Comparison of ENCODE assay signal across 36 cellular contexts in the genomic region with DNA sequence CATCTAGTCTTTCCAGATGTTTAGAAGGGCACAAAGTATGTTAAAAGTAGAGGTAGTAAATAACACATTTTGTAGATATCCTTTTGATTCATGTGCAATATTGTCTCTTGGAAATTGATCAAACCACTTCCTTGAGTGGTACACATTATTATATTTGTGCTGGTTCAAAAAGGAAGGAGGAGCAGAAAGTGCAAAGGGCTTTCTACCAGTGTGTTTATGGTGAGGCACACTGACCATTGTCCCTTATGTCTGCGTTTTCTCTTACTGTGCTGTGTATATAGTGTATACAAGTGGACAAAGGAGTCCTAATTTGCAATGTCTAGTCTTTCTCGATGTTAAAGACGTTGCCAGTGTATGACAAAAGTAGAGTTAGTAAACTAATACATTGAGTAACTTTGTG.
"Had no signal": no experiment of that assay in that cellular context is flagged by ENCODE, and none has a peak within 500 bp of the region (broad histone marks: within the 10 kb centered on the region; RNA-seq: fewer than 3 reads in every experiment).

No MANE protein-coding gene starts in this region.

- H3K27ac Mint-ChIP-seq: activated B cell treated with CpG ODN at 0.5 μM for 24 hours; activated CD4-positive, alpha-beta memory T cell treated with anti-CD3 and anti-CD28 coated beads for 36 hours; activated CD4-positive, alpha-beta T cell treated with anti-CD3 and anti-CD28 coated beads, Interleukin-2, amount 10 ng/mL, durations not matched to agents 24 days and 14 days; activated CD8-positive, alpha-beta memory T cell treated with anti-CD3 and anti-CD28 coated beads, Interleukin-2, amount 10 ng/mL, durations not matched to agents 7 days and 5 days; activated CD8-positive, alpha-beta T cell treated with anti-CD3 and anti-CD28 coated beads for 36 hours; activated naive CD4-positive, alpha-beta T cell treated with anti-CD3 and anti-CD28 coated beads for 36 hours; activated naive CD4-positive, alpha-beta T cell treated with anti-CD3 and anti-CD28 coated beads, Interleukin-2, amount 50 U/mL, for 72 hours; activated naive CD8-positive, alpha-beta T cell treated with anti-CD3 and anti-CD28 coated beads for 36 hours; activated T-cell treated with anti-CD3 and anti-CD28 coated beads, Interleukin-2, amount 50 U/mL, for 24 hours; activated T-cell treated with anti-CD3 and anti-CD28 coated beads, Interleukin-2, amount 50 U/mL, for 72 hours; activated T-helper 1 cell treated with anti-CD3 and anti-CD28 coated beads, Interleukin-12 subunit alpha, Interleukin-12 subunit beta, Interleukin-2, Interleukin-4 antibody, amounts not matched to agents 30 ng/mL and 10 ng/mL and 1 ng/mL, durations not matched to agents 14 hours and 24 hours and 36 hours; activated T-helper 17 cell treated with anti-CD3 and anti-CD28 coated beads, Interleukin-2, amount 50 U/mL, for 72 hours; T-helper 1 cell treated with Interleukin-12 subunit alpha and Interleukin-12 subunit beta and Interleukin-4 antibody, amounts not matched to agents 30 μg/mL and 1 μg/mL, for 36 hours; T-helper 2 cell treated with Interferon-gamma antibody and Interleukin-4, amounts not matched to agents 5 μg/mL and 100 μg/mL, for 36 hours had no signal

- H3K4me3 ChIP-seq: adrenal gland, body of pancreas, breast epithelium had no signal

- H3K36me3 ChIP-seq: adrenal gland, brain microvascular endothelial cell, breast epithelium had no signal

- ATAC-seq: activated CD8-positive, alpha-beta memory T cell treated with anti-CD3 and anti-CD28 coated beads, Interleukin-2, amount 10 ng/mL, durations not matched to agents 7 days and 5 days; activated CD8-positive, alpha-beta T cell treated with anti-CD3 and anti-CD28 coated beads for 36 hours; activated naive CD4-positive, alpha-beta T cell treated with anti-CD3 and anti-CD28 coated beads, Interleukin-2, amount 50 U/mL, for 72 hours; activated T-cell treated with anti-CD3 and anti-CD28 coated beads, Interleukin-2, amount 50 U/mL, for 72 hours; activated T-helper 17 cell treated with anti-CD3 and anti-CD28 coated beads, Interleukin-2, amount 50 U/mL, for 72 hours; body of pancreas had no signal

- H3K4me3 Mint-ChIP-seq: activated B cell treated with CpG ODN at 0.5 μM for 24 hours; activated CD4-positive, alpha-beta memory T cell treated with anti-CD3 and anti-CD28 coated beads for 36 hours; activated CD4-positive, alpha-beta T cell treated with anti-CD3 and anti-CD28 coated beads, Interleukin-2, amount 10 ng/mL, durations not matched to agents 24 days and 14 days; activated CD8-positive, alpha-beta memory T cell treated with anti-CD3 and anti-CD28 coated beads, Interleukin-2, amount 10 ng/mL, durations not matched to agents 7 days and 5 days; activated CD8-positive, alpha-beta T cell treated with anti-CD3 and anti-CD28 coated beads for 36 hours; activated naive CD4-positive, alpha-beta T cell treated with anti-CD3 and anti-CD28 coated beads for 36 hours; activated naive CD8-positive, alpha-beta T cell treated with anti-CD3 and anti-CD28 coated beads for 36 hours; activated T-cell treated with anti-CD3 and anti-CD28 coated beads, Interleukin-2, amount 50 U/mL, for 24 hours; activated T-cell treated with anti-CD3 and anti-CD28 coated beads, Interleukin-2, amount 50 U/mL, for 72 hours; activated T-helper 1 cell treated with anti-CD3 and anti-CD28 coated beads, Interleukin-12 subunit alpha, Interleukin-12 subunit beta, Interleukin-2, Interleukin-4 antibody, amounts not matched to agents 30 ng/mL and 10 ng/mL and 1 ng/mL, durations not matched to agents 14 hours and 24 hours and 36 hours; activated T-helper 17 cell treated with anti-CD3 and anti-CD28 coated beads, Interleukin-2, amount 50 U/mL, for 72 hours; T-helper 1 cell treated with Interleukin-12 subunit alpha and Interleukin-12 subunit beta and Interleukin-4 antibody, amounts not matched to agents 30 μg/mL and 1 μg/mL, for 36 hours; T-helper 2 cell treated with Interferon-gamma antibody and Interleukin-4, amounts not matched to agents 5 μg/mL and 100 μg/mL, for 36 hours had no signal

- H3K27ac ChIP-seq: adrenal gland, body of pancreas, brain microvascular endothelial cell, breast epithelium, VCaP had no signal

- H3K27me3 ChIP-seq: body of pancreas, brain microvascular endothelial cell, breast epithelium had no signal

- DNase-seq: activated B cell treated with CpG ODN at 0.5 μM for 24 hours; activated CD4-positive, alpha-beta memory T cell treated with anti-CD3 and anti-CD28 coated beads for 36 hours; activated CD4-positive, alpha-beta T cell treated with anti-CD3 and anti-CD28 coated beads for 4 hours; activated CD4-positive, alpha-beta T cell treated with anti-CD3 and anti-CD28 coated beads, Interleukin-2, amount 10 ng/mL, durations not matched to agents 24 days and 14 days; activated CD4-positive, alpha-beta T cell treated with anti-CD3 and anti-CD28 coated beads, Interleukin-2, amount 50 U/mL, for 1 hour; activated CD4-positive, alpha-beta T cell treated with anti-CD3 and anti-CD28 coated beads, Interleukin-2, amount 50 U/mL, for 4 hours; activated CD4-positive, CD25-positive, alpha-beta regulatory T cell treated with anti-CD3 and anti-CD28 coated beads, Interleukin-2, amount 50 U/mL, for 72 hours; activated CD8-positive, alpha-beta memory T cell treated with anti-CD3 and anti-CD28 coated beads, Interleukin-2, amount 10 ng/mL, durations not matched to agents 7 days and 5 days; activated CD8-positive, alpha-beta memory T cell treated with anti-CD3 and anti-CD28 coated beads, Interleukin-2, amount 50 U/mL, for 48 hours; activated CD8-positive, alpha-beta T cell treated with anti-CD3 and anti-CD28 coated beads for 36 hours; activated effector memory CD4-positive, alpha-beta T cell treated with anti-CD3 and anti-CD28 coated beads, Interleukin-2, amount 50 U/mL, for 16 hours; activated gamma-delta T cell treated with Interleukin-2 at 50 U/mL for 16 hours; activated naive CD4-positive, alpha-beta T cell; activated naive CD4-positive, alpha-beta T cell treated with anti-CD3 and anti-CD28 coated beads for 36 hours; activated naive CD4-positive, alpha-beta T cell treated with anti-CD3 and anti-CD28 coated beads, Interleukin-2, amount 50 U/mL, for 16 hours; activated naive CD8-positive, alpha-beta T cell treated with anti-CD3 and anti-CD28 coated beads for 36 hours; activated T-cell treated with anti-CD3 and anti-CD28 coated beads, Interleukin-2, amount 50 U/mL, for 24 hours; activated T-cell treated with anti-CD3 and anti-CD28 coated beads, Interleukin-2, amount 50 U/mL, for 72 hours; adrenal gland; amniotic stem cell; aorta; body of pancreas; brain microvascular endothelial cell; central memory CD4-positive, alpha-beta T cell; SW 1271; T-helper 1 cell; T-helper 2 cell; T-helper 9 cell had no signal

- FAIRE-seq: TTC549 had no signal

- H3K9me3 Mint-ChIP-seq: activated B cell treated with CpG ODN at 0.5 μM for 24 hours; activated CD4-positive, alpha-beta memory T cell treated with anti-CD3 and anti-CD28 coated beads for 36 hours; activated CD8-positive, alpha-beta T cell treated with anti-CD3 and anti-CD28 coated beads for 36 hours; activated naive CD4-positive, alpha-beta T cell treated with anti-CD3 and anti-CD28 coated beads, Interleukin-2, amount 50 U/mL, for 72 hours; activated naive CD8-positive, alpha-beta T cell treated with anti-CD3 and anti-CD28 coated beads for 36 hours; activated T-cell treated with anti-CD3 and anti-CD28 coated beads, Interleukin-2, amount 50 U/mL, for 24 hours; activated T-cell treated with anti-CD3 and anti-CD28 coated beads, Interleukin-2, amount 50 U/mL, for 72 hours; activated T-helper 1 cell treated with anti-CD3 and anti-CD28 coated beads, Interleukin-12 subunit alpha, Interleukin-12 subunit beta, Interleukin-2, Interleukin-4 antibody, amounts not matched to agents 30 ng/mL and 10 ng/mL and 1 ng/mL, durations not matched to agents 14 hours and 24 hours and 36 hours; activated T-helper 17 cell treated with anti-CD3 and anti-CD28 coated beads, Interleukin-2, amount 50 U/mL, for 72 hours had no signal

- H3K9me3 ChIP-seq: adrenal gland, body of pancreas, breast epithelium had no signal

- H3K36me3 Mint-ChIP-seq: activated CD4-positive, alpha-beta memory T cell treated with anti-CD3 and anti-CD28 coated beads for 36 hours; activated naive CD8-positive, alpha-beta T cell treated with anti-CD3 and anti-CD28 coated beads for 36 hours had no signal
